ENCODE assay signal across 19 cellular contexts in the genomic region with DNA sequence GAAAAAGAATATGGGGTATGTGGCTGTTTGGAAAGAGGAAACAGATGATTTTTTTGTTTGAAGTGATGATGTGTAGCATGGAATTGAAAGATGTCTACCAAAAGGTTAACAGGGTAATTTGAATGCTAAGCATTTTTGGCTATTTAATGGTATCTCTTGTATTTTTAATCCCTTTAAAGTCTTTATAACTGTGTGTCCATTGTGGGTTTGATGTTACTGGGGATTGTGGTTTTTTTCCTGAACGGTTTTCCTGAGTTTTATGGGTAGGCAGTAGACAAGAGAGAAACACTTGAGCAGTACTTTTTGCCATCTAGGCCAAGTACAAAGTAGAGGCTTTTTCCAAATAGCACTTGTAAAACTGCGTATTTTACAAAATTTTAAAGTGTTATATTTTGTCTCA.
A peak's percentile ranks its signal among the peaks of the same experiment; 100 is the strongest.
DNase-seq lines count a peak whose midpoint lies in the region; ATAC-seq, FAIRE-seq and TF ChIP-seq lines count a peak whose summit lies in the region.
"Had no signal": no experiment of that assay in that cellular context is flagged by ENCODE, and none has a peak within 500 bp of the region (broad histone marks: within the 10 kb centered on the region; RNA-seq: fewer than 3 reads in every experiment).

No MANE protein-coding gene starts in this region.

- peak overlapping the region; percentile 86 for H3K27ac Mint-ChIP-seq in activated CD8-positive, alpha-beta T cell treated with anti-CD3 and anti-CD28 coated beads for 36 hours
- peak overlapping the region in 6 of 9 donors; percentile 23 to 79 (median 48) for H3K27ac Mint-ChIP-seq in naive thymus-derived CD4-positive, alpha-beta T cell

- H3K4me1 Mint-ChIP-seq in activated CD8-positive, alpha-beta T cell treated with anti-CD3 and anti-CD28 coated beads for 36 hours (ENCODE audit: low read depth): peaks cover 74% of the 10 kb centered on the region
- peaks cover 51 to 90% (median 87%) of the 10 kb centered on the region in 7 donors for H3K4me1 Mint-ChIP-seq in naive thymus-derived CD4-positive, alpha-beta T cell

- no peak for ATAC-seq in activated CD8-positive, alpha-beta T cell treated with anti-CD3 and anti-CD28 coated beads for 36 hours
- no peak for ATAC-seq in naive thymus-derived CD4-positive, alpha-beta T cell
- no peak for ATAC-seq in foreskin keratinocyte
- ATAC-seq: body of pancreas, lower lobe of right lung had no signal

- no peaks in the 10 kb centered on the region for H3K9me3 ChIP-seq in A673 (ENCODE audit: low read depth, low read length, poor library complexity, severe bottlenecking)
- no peaks in the 10 kb centered on the region for H3K9me3 ChIP-seq in naive thymus-derived CD4-positive, alpha-beta T cell (ENCODE audit: control insufficient read depth in 2 of 3, low read length in 3 of 3)
- H3K9me3 ChIP-seq in small intestine (ENCODE audit: control insufficient read depth, low read depth): no peaks in the 10 kb centered on the region
- H3K9me3 ChIP-seq: body of pancreas, Caco-2, lower lobe of right lung, uterus had no signal

- H3K4me3 ChIP-seq in A673 (ENCODE audit: low read depth, low read length, poor library complexity, severe bottlenecking) (no peak overlapping the region), small intestine (ENCODE audit: low read depth in 1 of 2, low read length in 2 of 2) (no peak overlapping the region)
- H3K4me3 ChIP-seq in naive thymus-derived CD4-positive, alpha-beta T cell (ENCODE audit: low read length): no peak overlapping the region
- H3K4me3 ChIP-seq: body of pancreas, coronary artery, lower lobe of right lung, uterus had no signal

- CTCF ChIA-PET in A673 (lab: Charles Lee): no interaction called here
- CTCF ChIA-PET in activated CD8-positive, alpha-beta T cell treated with anti-CD3 and anti-CD28 coated beads for 36 hours (lab: Charles Lee): no interaction called here
- CTCF ChIA-PET in naive thymus-derived CD4-positive, alpha-beta T cell (lab: Charles Lee): no interaction called here

- peaks cover 26% of the 10 kb centered on the region for H3K36me3 Mint-ChIP-seq in activated CD8-positive, alpha-beta T cell treated with anti-CD3 and anti-CD28 coated beads for 36 hours (ENCODE audit: low read depth)
- peaks cover 0 to 6% (median 0%) of the 10 kb centered on the region in 5 donors for H3K36me3 Mint-ChIP-seq in naive thymus-derived CD4-positive, alpha-beta T cell
- H3K36me3 Mint-ChIP-seq: activated naive CD4-positive, alpha-beta T cell treated with anti-CD3 and anti-CD28 coated beads, Interleukin-2, amount 50 U/mL, for 24 hours had no signal

- H3K27me3 Mint-ChIP-seq in activated CD8-positive, alpha-beta T cell treated with anti-CD3 and anti-CD28 coated beads for 36 hours: no peaks in the 10 kb centered on the region
- H3K27me3 Mint-ChIP-seq in naive thymus-derived CD4-positive, alpha-beta T cell: no peaks in the 10 kb centered on the region
- H3K27me3 Mint-ChIP-seq: activated naive CD4-positive, alpha-beta T cell treated with anti-CD3 and anti-CD28 coated beads, Interleukin-2, amount 50 U/mL, for 24 hours had no signal

- BruUV-seq in A673 (replicated peaks; lab: Mats Ljungman, UMichigan): no TSS peak

- H3K4me1 ChIP-seq in A673 (ENCODE audit: insufficient read depth, low read length, poor library complexity, severe bottlenecking): peaks cover 51% of the 10 kb centered on the region
- peaks cover 42 to 56% of the 10 kb centered on the region in 2 donors for H3K4me1 ChIP-seq in naive thymus-derived CD4-positive, alpha-beta T cell (ENCODE audit: control insufficient read depth in 2 of 2, insufficient read depth in 2 of 2, low read length in 2 of 2)
- peaks cover 2 to 3% of the 10 kb centered on the region in 2 donors for H3K4me1 ChIP-seq in small intestine (ENCODE audit: control insufficient read depth in 2 of 2, insufficient read depth in 1 of 2, low read depth in 1 of 2, low read length in 1 of 2)
- H3K4me1 ChIP-seq in foreskin keratinocyte: peaks cover 48% of the 10 kb centered on the region

- intact Hi-C loops in A673 (cut with micrococcal nuclease; ENCODE audit: unreplicated experiment): no loop called here
- intact Hi-C loops in activated CD8-positive, alpha-beta T cell treated with anti-CD3 and anti-CD28 coated beads for 36 hours (cut with micrococcal nuclease): no loop called here
- intact Hi-C loops in naive thymus-derived CD4-positive, alpha-beta T cell (cut with micrococcal nuclease): loop anchor here in 1 of 2 donors (1.0 kb wide), 1 partner anchor 8 kb away; no protein-coding TSS in a partner anchor

- DNase-seq in A673 (ENCODE audit: low spot score) (peak; percentile 67), EH (ENCODE audit: low read depth) (peak; percentile 39), small intestine (no peak), foreskin keratinocyte (no peak), midbrain (lab: John Stamatoyannopoulos, UW) (no peak), CD1c-positive myeloid dendritic cell (ENCODE audit: extremely low spot score) (no peak)
- DNase-seq in activated CD8-positive, alpha-beta T cell treated with anti-CD3 and anti-CD28 coated beads for 36 hours: no peak
- DNase-seq in naive thymus-derived CD4-positive, alpha-beta T cell: no peak
- DNase-seq: activated T-cell treated with anti-CD3 and anti-CD28 coated beads for 4 hours, body of pancreas, Caco-2, KG1, lower lobe of right lung, NCI-H1048, NCI-H524, uterus had no signal

- TF ChIP-seq CTCF in A673 (conservative IDR thresholded peaks at IDR 0.05; ENCODE audit: low read depth, low read length): no peak
- no peak for TF ChIP-seq CTCF in activated CD8-positive, alpha-beta T cell treated with anti-CD3 and anti-CD28 coated beads for 36 hours (IDR thresholded peaks at IDR 0.05)
- TF ChIP-seq CTCF in foreskin keratinocyte (conservative IDR thresholded peaks at IDR 0.05): no peak

- whole genome bisulfite sequencing in small intestine, 3 donors: 78 to 91% (median 86%) methylated on average over 2 of the region's 2 CpGs

- no peak overlapping the region for H3K4me3 Mint-ChIP-seq in activated CD8-positive, alpha-beta T cell treated with anti-CD3 and anti-CD28 coated beads for 36 hours
- peak overlapping the region in 8 of 10 donors; percentile 1 to 65 (median 34) for H3K4me3 Mint-ChIP-seq in naive thymus-derived CD4-positive, alpha-beta T cell
- H3K4me3 Mint-ChIP-seq: activated naive CD4-positive, alpha-beta T cell treated with anti-CD3 and anti-CD28 coated beads, Interleukin-2, amount 50 U/mL, for 24 hours had no signal

- H3K27me3 ChIP-seq in A673 (replicated peaks; ENCODE audit: insufficient read depth, low read depth, low read length, poor library complexity): no peaks in the 10 kb centered on the region
- no peaks in the 10 kb centered on the region for H3K27me3 ChIP-seq in naive thymus-derived CD4-positive, alpha-beta T cell (ENCODE audit: control insufficient read depth in 2 of 2, insufficient read depth in 2 of 2, low read length in 2 of 2)
- H3K27me3 ChIP-seq in small intestine (ENCODE audit: control insufficient read depth in 2 of 2, insufficient read depth in 2 of 2, low read length in 2 of 2): no peaks in the 10 kb centered on the region
- no peaks in the 10 kb centered on the region for H3K27me3 ChIP-seq in foreskin keratinocyte
- H3K27me3 ChIP-seq: body of pancreas, uterus had no signal

- H3K27ac ChIP-seq in A673 (ENCODE audit: low read depth, low read length, poor library complexity, severe bottlenecking): no peak overlapping the region
- H3K27ac ChIP-seq in naive thymus-derived CD4-positive, alpha-beta T cell (ENCODE audit: low read depth, low read length): no peak overlapping the region
- no peak overlapping the region for H3K27ac ChIP-seq in small intestine (ENCODE audit: low read depth in 1 of 2, low read length in 1 of 2)
- no peak overlapping the region for H3K27ac ChIP-seq in foreskin keratinocyte
- H3K27ac ChIP-seq: coronary artery, lower lobe of right lung, uterus had no signal

- no peaks in the 10 kb centered on the region for H3K36me3 ChIP-seq in A673 (ENCODE audit: insufficient read depth, low read length, poor library complexity, severe bottlenecking)
- H3K36me3 ChIP-seq in naive thymus-derived CD4-positive, alpha-beta T cell (ENCODE audit: control insufficient read depth in 2 of 3, insufficient read depth in 3 of 3, low read length in 3 of 3): no peaks in the 10 kb centered on the region
- H3K36me3 ChIP-seq in small intestine (ENCODE audit: control insufficient read depth in 2 of 2, insufficient read depth in 2 of 2, low read length in 2 of 2): no peaks in the 10 kb centered on the region
- H3K36me3 ChIP-seq: lower lobe of right lung, uterus had no signal

- H3K9me3 Mint-ChIP-seq in activated CD8-positive, alpha-beta T cell treated with anti-CD3 and anti-CD28 coated beads for 36 hours: no peaks in the 10 kb centered on the region
- H3K9me3 Mint-ChIP-seq in naive thymus-derived CD4-positive, alpha-beta T cell: no peaks in the 10 kb centered on the region
- H3K9me3 Mint-ChIP-seq: activated naive CD4-positive, alpha-beta T cell treated with anti-CD3 and anti-CD28 coated beads, Interleukin-2, amount 50 U/mL, for 24 hours had no signal

- POLR2A ChIA-PET in A673 (lab: Charles Lee; ENCODE audit: low non-redundant PET): no interaction called here
- POLR2A ChIA-PET in activated CD8-positive, alpha-beta T cell treated with anti-CD3 and anti-CD28 coated beads for 36 hours (lab: Charles Lee): no interaction called here
- POLR2A ChIA-PET in naive thymus-derived CD4-positive, alpha-beta T cell (lab: Charles Lee): no interaction called here

- no peak for FAIRE-seq in small intestine (lab: Jason Lieb, UNC)
- FAIRE-seq: islet of Langerhans had no signal

Comparison
In these comparisons a context has a peak if more than half of its experiments do, and no peak if none do; other contexts are left out.
1. DNase-seq: peak in A673 (single experiment) and EH (single experiment); none in activated CD8-positive, alpha-beta T cell treated with anti-CD3 and anti-CD28 coated beads for 36 hours (single experiment), naive thymus-derived CD4-positive, alpha-beta T cell (0 of 9), small intestine (single experiment), foreskin keratinocyte (0 of 2), midbrain (single experiment) and CD1c-positive myeloid dendritic cell (single experiment).